ENCODE assay signal across 8 cellular contexts in genomic region chr15:82749951-82750830, GRCh38. TPM values are rescaled to one million over a fixed set of nuclear protein-coding genes. Genes with fewer than 3 reads are reported as not detected.
DNase-seq lines count a peak whose midpoint lies in the region; FAIRE-seq and TF ChIP-seq lines count a peak whose summit lies in the region.

No MANE protein-coding gene starts in this region.

- no peak overlapping the region for H2BK12ac ChIP-seq in neuronal stem cell (ENCODE audit: low read length)

- no peaks in the 10 kb centered on the region for H3K27me3 Mint-ChIP-seq in activated naive CD4-positive, alpha-beta T cell treated with anti-CD3 and anti-CD28 coated beads for 36 hours (ENCODE audit: low read depth)

- no peak overlapping the region for H3K4ac ChIP-seq in neuronal stem cell (ENCODE audit: low read length)

- H2BK5ac ChIP-seq in neuronal stem cell (ENCODE audit: low read length), result no peak overlapping the region

- no peaks in the 10 kb centered on the region for H3K9me3 ChIP-seq in SJSA1 (replicated peaks)
- no peaks in the 10 kb centered on the region for H3K9me3 ChIP-seq in neuronal stem cell (replicated peaks in 1 of 2; ENCODE audit: control insufficient read depth in 2 of 2, insufficient read depth in 1 of 2, low read depth in 1 of 2, low read length in 2 of 2)
- no peaks in the 10 kb centered on the region for H3K9me3 ChIP-seq in subcutaneous abdominal adipose tissue (ENCODE audit: control insufficient read depth in 5 of 5, low read length in 5 of 5)

- intact Hi-C loops in activated naive CD4-positive, alpha-beta T cell treated with anti-CD3 and anti-CD28 coated beads for 36 hours (cut with micrococcal nuclease), result loop anchor here (1.0 to 5.0 kb wide), 7 partner anchors 59 to 317 kb away; partner anchors contain the start of genes BTBD1, RAMAC, RPS17 and WHAMM

- H3K27me3 ChIP-seq in SJSA1 (replicated peaks) (no peaks in the 10 kb centered on the region), neuronal stem cell (ENCODE audit: control insufficient read depth in 3 of 3, insufficient read depth in 3 of 3, low read depth in 1 of 3, low read length in 3 of 3) (no peaks in the 10 kb centered on the region), subcutaneous abdominal adipose tissue (ENCODE audit: control insufficient read depth in 5 of 5, insufficient read depth in 4 of 5, low read length in 5 of 5) (no peaks in the 10 kb centered on the region)

- CTCF ChIA-PET in HEK293T (lab: Yijun Ruan, JAX), result interaction anchor here (0.6 to 1.4 kb wide), 4 partner anchors 52 to 527 kb away, joined by 3 read pairs; partner anchors contain the start of gene RPS17
- CTCF ChIA-PET in activated naive CD4-positive, alpha-beta T cell treated with anti-CD3 and anti-CD28 coated beads for 36 hours (lab: Charles Lee), result interaction anchor here (0.6 to 1.8 kb wide), 5 partner anchors 45 to 533 kb away, joined by 3 to 7 read pairs (median 3); partner anchors contain the start of genes RAMAC and RPS17

- peak overlapping the region; percentile 55 for H3K18ac ChIP-seq in neuronal stem cell (ENCODE audit: low read length)

- H3K4me1 Mint-ChIP-seq in activated naive CD4-positive, alpha-beta T cell treated with anti-CD3 and anti-CD28 coated beads for 36 hours (ENCODE audit: low read depth), result peaks cover 45% of the 10 kb centered on the region

- H3K36me3 ChIP-seq in SJSA1, result peaks cover 36% of the 10 kb centered on the region
- peaks cover 6 to 31% of the 10 kb centered on the region in 2 donors for H3K36me3 ChIP-seq in neuronal stem cell (replicated peaks in 1 of 2; ENCODE audit: control insufficient read depth in 2 of 2, insufficient read depth in 2 of 2, low read length in 2 of 2)
- H3K36me3 ChIP-seq in subcutaneous abdominal adipose tissue (ENCODE audit: control insufficient read depth in 5 of 5, insufficient read depth in 5 of 5, low read length in 5 of 5), result peaks cover 8 to 19% (median 12%) of the 10 kb centered on the region in 5 donors

- peak overlapping the region; percentile 94 for H3K27ac Mint-ChIP-seq in activated naive CD4-positive, alpha-beta T cell treated with anti-CD3 and anti-CD28 coated beads for 36 hours

- H3K36me3 Mint-ChIP-seq in activated naive CD4-positive, alpha-beta T cell treated with anti-CD3 and anti-CD28 coated beads for 36 hours (ENCODE audit: low read depth), result peaks cover 32% of the 10 kb centered on the region

- POLR2A ChIA-PET in HEK293T (lab: Yijun Ruan, JAX), result interaction anchor here (0.6 to 3.2 kb wide), 58 partner anchors 9 to 317 kb away, joined by 3 to 58 read pairs (median 5); partner anchors contain the start of genes AP3B2, BTBD1, C15orf40 and CPEB1

- H3K27ac ChIP-seq in SJSA1 (peak overlapping the region; percentile 60), neuronal stem cell (replicated peaks; ENCODE audit: low read length) (peak overlapping the region; percentile 52), subcutaneous abdominal adipose tissue (ENCODE audit: low read depth, low read length) (peak overlapping the region; percentile 90)

- H2AK5ac ChIP-seq in neuronal stem cell (ENCODE audit: low read depth, low read length), result no peak overlapping the region

- H3K4me1 ChIP-seq in SJSA1 (replicated peaks), result peaks cover 14% of the 10 kb centered on the region
- peaks cover 4 to 5% of the 10 kb centered on the region in 2 donors for H3K4me1 ChIP-seq in neuronal stem cell (ENCODE audit: control insufficient read depth in 2 of 2, insufficient read depth in 1 of 2, low read depth in 1 of 2, low read length in 2 of 2)
- peaks cover 2 to 26% (median 20%) of the 10 kb centered on the region in 5 donors for H3K4me1 ChIP-seq in subcutaneous abdominal adipose tissue (ENCODE audit: control insufficient read depth in 5 of 5, insufficient read depth in 5 of 5, low read length in 5 of 5)

- H4K91ac ChIP-seq in neuronal stem cell (ENCODE audit: low read depth, low read length, poor library complexity), result no peak overlapping the region

- H3K23ac ChIP-seq in neuronal stem cell (ENCODE audit: low read depth, low read length, poor library complexity), result peak overlapping the region; percentile 51

- no peaks in the 10 kb centered on the region for H3K9me3 Mint-ChIP-seq in activated naive CD4-positive, alpha-beta T cell treated with anti-CD3 and anti-CD28 coated beads for 36 hours

- peak overlapping the region; percentile 85 for H3K9ac ChIP-seq in neuronal stem cell (ENCODE audit: low read depth, low read length, poor library complexity)
- H3K9ac ChIP-seq in subcutaneous abdominal adipose tissue (ENCODE audit: low read length in 5 of 5), result peak overlapping the region; percentile 87 to 97 (median 91)

- H2BK15ac ChIP-seq in neuronal stem cell (ENCODE audit: low read length), result no peak overlapping the region

- H2AFZ ChIP-seq in neuronal stem cell (ENCODE audit: low read length), result peak overlapping the region; percentile 84

- H3K4me3 ChIP-seq in SJSA1 (peak overlapping the region; percentile 54), neuronal stem cell (ENCODE audit: low read length in 2 of 2) (peak overlapping the region; percentile 72 to 81), subcutaneous abdominal adipose tissue (ENCODE audit: low read depth in 1 of 5, low read length in 5 of 5) (peak overlapping the region; percentile 95 to 100 (median 98))

- DNase-seq in GM03348 (ENCODE audit: low spot score) (peak; percentile 96), HEK293T (ENCODE audit: extremely low spot score) (peak; percentile 97), MV-4-11 (lab: John Stamatoyannopoulos, UW) (peak; percentile 91), SJSA1 (ENCODE audit: low read depth in 1 of 2, low spot score in 2 of 2) (peak; percentile 89 to 94), frontal cortex (ENCODE audit: low spot score in 2 of 2) (peak; percentile 71 to 83), neuronal stem cell (ENCODE audit: low spot score) (peak; percentile 87)
- peak; percentile 90 for DNase-seq in activated naive CD4-positive, alpha-beta T cell treated with anti-CD3 and anti-CD28 coated beads for 36 hours

- H2BK120ac ChIP-seq in neuronal stem cell (ENCODE audit: low read depth, low read length), result no peak overlapping the region

- H3K14ac ChIP-seq in neuronal stem cell (ENCODE audit: low read length), result no peak overlapping the region

- no peaks in the 10 kb centered on the region for H3K79me1 ChIP-seq in neuronal stem cell (ENCODE audit: low read depth, low read length)

- H3K4me2 ChIP-seq in neuronal stem cell (ENCODE audit: insufficient read depth, low read length, poor library complexity, severe bottlenecking), result peak overlapping the region; percentile 70

- FAIRE-seq in frontal cortex (lab: Jason Lieb, UNC), result no peak

- H4K8ac ChIP-seq in neuronal stem cell (ENCODE audit: low read depth, low read length), result no peak overlapping the region

- no CpG with 5 or more reads among the region's 47 CpGs for WGBS in neuronal stem cell (ENCODE audit: extremely low coverage in 2 of 2, insufficient read length in 2 of 2, insufficient replicate concordance in 1 of 2), 2 donors

- H3K4me3 Mint-ChIP-seq in activated naive CD4-positive, alpha-beta T cell treated with anti-CD3 and anti-CD28 coated beads for 36 hours, result peak overlapping the region; percentile 99

TF ChIP-seq in HEK293T, 16 proteins besides CTCF, POLR2A, EP300 and RAD21:
- TF ChIP-seq HDGF (IDR thresholded peaks at IDR 0.05; ENCODE audit: borderline replicate concordance) (peak; percentile 34; the same call in 1 of the 2 replicates), CTBP1 (IDR thresholded peaks at IDR 0.05; ENCODE audit: borderline replicate concordance) (no peak; the same call in 1 of the 2 replicates), L3MBTL2 (conservative IDR thresholded peaks at IDR 0.05) (peak; percentile 86), NFRKB (IDR thresholded peaks at IDR 0.05) (no peak), PKNOX1 (IDR thresholded peaks at IDR 0.05) (peak; percentile 84), TARDBP (IDR thresholded peaks at IDR 0.05) (peak; percentile 44; the same call in 1 of the 2 replicates), ELF4 (IDR thresholded peaks at IDR 0.05) (peak; percentile 83)

RNA-seq across cellular contexts. Expression of gene AP3B2, which starts 40.5 kb away (rescaled TPM):
- total RNA-seq in SJSA1 (2014; rRNA removed; shearing (Covaris generic)), result 0.11 TPM in 1 of 2 replicates, not detected in the other
- total RNA-seq in activated naive CD4-positive, alpha-beta T cell treated with anti-CD3 and anti-CD28 coated beads for 36 hours, result under 1 TPM; 0.37 to 0.52 TPM
- total RNA-seq in frontal cortex, result 55.8 TPM
- polyA plus RNA-seq in neuronal stem cell (2013, experiment 1 of 2), result 1.2 TPM
- 1.8 TPM for polyA plus RNA-seq in neuronal stem cell (2013, experiment 2 of 2)

RNA-seq across cellular contexts. Expression of gene FSD2, which starts 55.7 kb away (rescaled TPM):
- not detected in 2 replicates for total RNA-seq in SJSA1 (2014; rRNA removed; shearing (Covaris generic))
- total RNA-seq in activated naive CD4-positive, alpha-beta T cell treated with anti-CD3 and anti-CD28 coated beads for 36 hours, result not detected
- total RNA-seq in frontal cortex, result not detected
- not detected for polyA plus RNA-seq in neuronal stem cell (2013, experiment 1 of 2)
- under 0.01 TPM for polyA plus RNA-seq in neuronal stem cell (2013, experiment 2 of 2)

RNA-seq across cellular contexts. Expression of gene WHAMM, which starts 59.2 kb away (rescaled TPM):
- 4.7 and 4.8 TPM in 2 replicates for total RNA-seq in SJSA1 (2014; rRNA removed; shearing (Covaris generic))
- total RNA-seq in activated naive CD4-positive, alpha-beta T cell treated with anti-CD3 and anti-CD28 coated beads for 36 hours, result 1 to 10 TPM; 3.7 to 5.7 TPM
- total RNA-seq in frontal cortex, result 4.9 TPM
- 4.9 TPM for polyA plus RNA-seq in neuronal stem cell (2013, experiment 1 of 2)
- 4.4 TPM for polyA plus RNA-seq in neuronal stem cell (2013, experiment 2 of 2)

Comparison
In these comparisons a context has a peak if more than half of its experiments do, and no peak if none do; other contexts are left out.
1. Peak in every context shown above with its lines: DNase-seq, H3K4me3 ChIP-seq and H3K27ac ChIP-seq.
2. RNA of gene AP3B2, which starts 40.5 kb away (total RNA-seq): 55.8 TPM in frontal cortex (single experiment); 0.37 to 0.52 TPM in activated naive CD4-positive, alpha-beta T cell treated with anti-CD3 and anti-CD28 coated beads for 36 hours and 0.11 TPM in SJSA1; every median in the first group is over 10 times any median in the second.